ENCODE assay signal across 24 cellular contexts in genomic region chr3:7881946-7882345, GRCh38.
"Had no signal": no experiment of that assay in that cellular context is flagged by ENCODE, and none has a peak within 500 bp of the region (broad histone marks: within the 10 kb centered on the region; RNA-seq: fewer than 3 reads in every experiment).

No MANE protein-coding gene starts in this region.

- H3K4me3 Mint-ChIP-seq: effector memory CD8-positive, alpha-beta T cell; endodermal cell; mesothelial cell of epicardium; naive B cell; natural killer cell had no signal

- H3K27me3 Mint-ChIP-seq: effector memory CD8-positive, alpha-beta T cell; naive B cell had no signal

- H3K36me3 Mint-ChIP-seq: mesothelial cell of epicardium, naive B cell had no signal

- H3K27ac Mint-ChIP-seq: effector memory CD8-positive, alpha-beta T cell; endodermal cell; mesothelial cell of epicardium; naive B cell; natural killer cell had no signal

- H3K4me1 Mint-ChIP-seq: naive B cell had no signal

- ATAC-seq: effector memory CD8-positive, alpha-beta T cell; esophagus mucosa; gastrocnemius medialis; heart right ventricle; left cardiac atrium; left lung; left ventricle myocardium superior; lower lobe of right lung; mucosa of descending colon; natural killer cell had no signal

- DNase-seq: dermis blood vessel endothelial cell; dorsolateral prefrontal cortex; effector CD4-positive, alpha-beta T cell; effector memory CD8-positive, alpha-beta T cell; endodermal cell; erythroblast; esophagus squamous epithelium; foreskin fibroblast; foreskin melanocyte; gastrocnemius medialis; glutamatergic neuron; head of caudate nucleus; heart right ventricle; hippocampal formation; left cardiac atrium; left lung; left ventricle myocardium superior; lower lobe of right lung; mesenchymal stem cell; mucosa of descending colon; naive B cell; natural killer cell had no signal
